1 cellular context compared by ENCODE assay signal in the genomic region with DNA sequence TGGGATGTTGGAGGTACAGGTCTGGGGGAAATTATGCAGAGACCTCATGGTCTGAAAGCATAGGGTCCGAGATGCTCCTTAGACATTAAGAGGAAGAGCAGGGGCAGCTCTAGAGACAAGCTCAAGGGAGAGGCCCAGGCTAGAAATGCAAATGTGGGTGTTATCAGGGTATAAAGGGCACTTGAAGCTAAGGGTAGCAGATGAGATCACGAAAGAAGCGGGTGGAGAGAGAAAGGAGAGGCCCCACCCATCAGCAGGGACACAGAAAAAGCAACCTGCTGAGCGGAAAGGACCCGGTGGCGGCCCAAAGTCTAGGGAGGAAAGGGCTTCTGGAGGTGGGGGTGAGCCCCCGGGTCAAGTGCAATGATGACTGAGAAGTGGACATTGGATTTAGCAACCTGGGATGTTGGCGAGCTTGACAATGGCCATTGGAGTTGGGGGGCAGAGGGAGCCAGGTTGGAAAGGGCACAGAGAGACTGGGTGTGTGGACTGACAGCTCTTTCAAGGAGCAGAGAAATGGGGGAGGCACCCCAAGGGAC.
TF ChIP-seq lines count a peak whose summit lies in the region.

No MANE protein-coding gene starts in this region.

TF ChIP-seq in SK-N-SH treated with all-trans-retinoic acid at 6 μM for 48 hours, 23 proteins besides CTCF, POLR2A, EP300 and RAD21:
- TF ChIP-seq ZC3H10 (CRISPR knock-in tag; IDR thresholded peaks at IDR 0.05) (no peak), ZNF8 (CRISPR knock-in tag; IDR thresholded peaks at IDR 0.05) (no peak), ZFP3 (CRISPR knock-in tag; IDR thresholded peaks at IDR 0.05) (no peak), ZNF565 (CRISPR knock-in tag; conservative IDR thresholded peaks at IDR 0.05; ENCODE audit: low read depth) (no peak), GLIS3 (CRISPR knock-in tag; IDR thresholded peaks at IDR 0.05) (no peak), BACH2 (CRISPR knock-in tag; IDR thresholded peaks at IDR 0.05; ENCODE audit: borderline replicate concordance) (no peak)
- TF ChIP-seq, protein P1, sequence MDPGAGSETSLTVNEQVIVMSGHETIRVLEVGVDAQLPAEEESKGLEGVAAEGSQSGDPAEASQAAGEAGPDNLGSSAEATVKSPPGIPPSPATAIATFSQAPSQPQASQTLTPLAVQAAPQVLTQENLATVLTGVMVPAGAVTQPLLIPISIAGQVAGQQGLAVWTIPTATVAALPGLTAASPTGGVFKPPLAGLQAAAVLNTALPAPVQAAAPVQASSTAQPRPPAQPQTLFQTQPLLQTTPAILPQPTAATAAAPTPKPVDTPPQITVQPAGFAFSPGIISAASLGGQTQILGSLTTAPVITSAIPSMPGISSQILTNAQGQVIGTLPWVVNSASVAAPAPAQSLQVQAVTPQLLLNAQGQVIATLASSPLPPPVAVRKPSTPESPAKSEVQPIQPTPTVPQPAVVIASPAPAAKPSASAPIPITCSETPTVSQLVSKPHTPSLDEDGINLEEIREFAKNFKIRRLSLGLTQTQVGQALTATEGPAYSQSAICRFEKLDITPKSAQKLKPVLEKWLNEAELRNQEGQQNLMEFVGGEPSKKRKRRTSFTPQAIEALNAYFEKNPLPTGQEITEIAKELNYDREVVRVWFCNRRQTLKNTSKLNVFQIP (CRISPR knock-in tag; IDR thresholded peaks at IDR 0.05; ENCODE audit: borderline replicate concordance, low read depth): no peak
- TF ChIP-seq, protein P2, sequence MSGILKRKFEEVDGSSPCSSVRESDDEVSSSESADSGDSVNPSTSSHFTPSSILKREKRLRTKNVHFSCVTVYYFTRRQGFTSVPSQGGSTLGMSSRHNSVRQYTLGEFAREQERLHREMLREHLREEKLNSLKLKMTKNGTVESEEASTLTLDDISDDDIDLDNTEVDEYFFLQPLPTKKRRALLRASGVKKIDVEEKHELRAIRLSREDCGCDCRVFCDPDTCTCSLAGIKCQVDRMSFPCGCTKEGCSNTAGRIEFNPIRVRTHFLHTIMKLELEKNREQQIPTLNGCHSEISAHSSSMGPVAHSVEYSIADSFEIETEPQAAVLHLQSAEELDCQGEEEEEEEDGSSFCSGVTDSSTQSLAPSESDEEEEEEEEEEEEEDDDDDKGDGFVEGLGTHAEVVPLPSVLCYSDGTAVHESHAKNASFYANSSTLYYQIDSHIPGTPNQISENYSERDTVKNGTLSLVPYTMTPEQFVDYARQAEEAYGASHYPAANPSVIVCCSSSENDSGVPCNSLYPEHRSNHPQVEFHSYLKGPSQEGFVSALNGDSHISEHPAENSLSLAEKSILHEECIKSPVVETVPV (CRISPR knock-in tag; IDR thresholded peaks at IDR 0.05): no peak
- TF ChIP-seq, protein P3, sequence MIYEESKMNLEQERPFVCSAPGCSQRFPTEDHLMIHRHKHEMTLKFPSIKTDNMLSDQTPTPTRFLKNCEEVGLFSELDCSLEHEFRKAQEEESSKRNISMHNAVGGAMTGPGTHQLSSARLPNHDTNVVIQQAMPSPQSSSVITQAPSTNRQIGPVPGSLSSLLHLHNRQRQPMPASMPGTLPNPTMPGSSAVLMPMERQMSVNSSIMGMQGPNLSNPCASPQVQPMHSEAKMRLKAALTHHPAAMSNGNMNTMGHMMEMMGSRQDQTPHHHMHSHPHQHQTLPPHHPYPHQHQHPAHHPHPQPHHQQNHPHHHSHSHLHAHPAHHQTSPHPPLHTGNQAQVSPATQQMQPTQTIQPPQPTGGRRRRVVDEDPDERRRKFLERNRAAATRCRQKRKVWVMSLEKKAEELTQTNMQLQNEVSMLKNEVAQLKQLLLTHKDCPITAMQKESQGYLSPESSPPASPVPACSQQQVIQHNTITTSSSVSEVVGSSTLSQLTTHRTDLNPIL (CRISPR knock-in tag; IDR thresholded peaks at IDR 0.05; ENCODE audit: low read depth): no peak
